ENCODE assay signal across 1 cellular context in the genomic region with DNA sequence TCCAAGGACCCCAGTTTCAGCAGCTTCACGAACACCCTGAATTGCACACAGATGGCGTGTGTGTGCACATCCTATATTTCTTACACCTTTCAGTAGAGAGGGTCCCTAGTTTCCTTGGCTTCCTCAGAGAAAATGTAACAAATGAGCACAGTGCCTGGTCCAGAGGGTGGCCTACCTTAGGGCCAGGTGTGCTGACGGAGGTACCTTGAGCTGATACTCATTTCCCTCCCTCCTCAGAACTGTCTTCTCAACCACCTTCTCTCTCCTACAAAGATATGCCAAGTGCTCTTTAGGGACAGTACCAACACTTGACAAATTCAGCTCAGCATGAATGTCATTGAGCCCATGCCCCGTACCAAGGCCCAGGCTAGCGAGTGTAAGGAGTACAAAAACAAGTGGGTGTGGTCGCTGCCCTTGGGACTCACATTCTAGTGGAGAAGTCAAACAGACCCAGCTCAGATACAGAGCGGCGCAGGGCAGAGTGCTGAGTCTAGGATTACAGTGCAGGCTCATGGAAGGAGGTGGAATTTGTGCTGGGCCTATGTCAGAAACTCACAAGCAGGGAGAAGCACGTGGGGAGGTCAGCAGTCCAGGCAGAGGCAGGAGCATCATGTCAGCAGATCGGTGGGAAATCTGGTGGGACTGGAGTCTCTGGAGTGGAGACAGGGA.
TF ChIP-seq lines count a peak whose summit lies in the region.

No MANE protein-coding gene starts in this region.

TF ChIP-seq in HepG2, 621 proteins besides CTCF, POLR2A, EP300 and RAD21 (continued from another document):
- TF ChIP-seq, protein P1, sequence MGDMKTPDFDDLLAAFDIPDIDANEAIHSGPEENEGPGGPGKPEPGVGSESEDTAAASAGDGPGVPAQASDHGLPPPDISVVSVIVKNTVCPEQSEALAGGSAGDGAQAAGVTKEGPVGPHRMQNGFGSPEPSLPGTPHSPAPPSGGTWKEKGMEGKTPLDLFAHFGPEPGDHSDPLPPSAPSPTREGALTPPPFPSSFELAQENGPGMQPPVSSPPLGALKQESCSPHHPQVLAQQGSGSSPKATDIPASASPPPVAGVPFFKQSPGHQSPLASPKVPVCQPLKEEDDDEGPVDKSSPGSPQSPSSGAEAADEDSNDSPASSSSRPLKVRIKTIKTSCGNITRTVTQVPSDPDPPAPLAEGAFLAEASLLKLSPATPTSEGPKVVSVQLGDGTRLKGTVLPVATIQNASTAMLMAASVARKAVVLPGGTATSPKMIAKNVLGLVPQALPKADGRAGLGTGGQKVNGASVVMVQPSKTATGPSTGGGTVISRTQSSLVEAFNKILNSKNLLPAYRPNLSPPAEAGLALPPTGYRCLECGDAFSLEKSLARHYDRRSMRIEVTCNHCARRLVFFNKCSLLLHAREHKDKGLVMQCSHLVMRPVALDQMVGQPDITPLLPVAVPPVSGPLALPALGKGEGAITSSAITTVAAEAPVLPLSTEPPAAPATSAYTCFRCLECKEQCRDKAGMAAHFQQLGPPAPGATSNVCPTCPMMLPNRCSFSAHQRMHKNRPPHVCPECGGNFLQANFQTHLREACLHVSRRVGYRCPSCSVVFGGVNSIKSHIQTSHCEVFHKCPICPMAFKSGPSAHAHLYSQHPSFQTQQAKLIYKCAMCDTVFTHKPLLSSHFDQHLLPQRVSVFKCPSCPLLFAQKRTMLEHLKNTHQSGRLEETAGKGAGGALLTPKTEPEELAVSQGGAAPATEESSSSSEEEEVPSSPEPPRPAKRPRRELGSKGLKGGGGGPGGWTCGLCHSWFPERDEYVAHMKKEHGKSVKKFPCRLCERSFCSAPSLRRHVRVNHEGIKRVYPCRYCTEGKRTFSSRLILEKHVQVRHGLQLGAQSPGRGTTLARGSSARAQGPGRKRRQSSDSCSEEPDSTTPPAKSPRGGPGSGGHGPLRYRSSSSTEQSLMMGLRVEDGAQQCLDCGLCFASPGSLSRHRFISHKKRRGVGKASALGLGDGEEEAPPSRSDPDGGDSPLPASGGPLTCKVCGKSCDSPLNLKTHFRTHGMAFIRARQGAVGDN (CRISPR knock-in tag; IDR thresholded peaks at IDR 0.05): peak; percentile 60
- TF ChIP-seq HNF4A (CRISPR knock-in tag; IDR thresholded peaks at IDR 0.05) (0 out of 2 replicates have a peak, but pooled peaks have one; percentile 42), ESRRA (CRISPR knock-in tag; IDR thresholded peaks at IDR 0.05; ENCODE audit: low read depth) (no peak)
- TF ChIP-seq, protein P2, sequence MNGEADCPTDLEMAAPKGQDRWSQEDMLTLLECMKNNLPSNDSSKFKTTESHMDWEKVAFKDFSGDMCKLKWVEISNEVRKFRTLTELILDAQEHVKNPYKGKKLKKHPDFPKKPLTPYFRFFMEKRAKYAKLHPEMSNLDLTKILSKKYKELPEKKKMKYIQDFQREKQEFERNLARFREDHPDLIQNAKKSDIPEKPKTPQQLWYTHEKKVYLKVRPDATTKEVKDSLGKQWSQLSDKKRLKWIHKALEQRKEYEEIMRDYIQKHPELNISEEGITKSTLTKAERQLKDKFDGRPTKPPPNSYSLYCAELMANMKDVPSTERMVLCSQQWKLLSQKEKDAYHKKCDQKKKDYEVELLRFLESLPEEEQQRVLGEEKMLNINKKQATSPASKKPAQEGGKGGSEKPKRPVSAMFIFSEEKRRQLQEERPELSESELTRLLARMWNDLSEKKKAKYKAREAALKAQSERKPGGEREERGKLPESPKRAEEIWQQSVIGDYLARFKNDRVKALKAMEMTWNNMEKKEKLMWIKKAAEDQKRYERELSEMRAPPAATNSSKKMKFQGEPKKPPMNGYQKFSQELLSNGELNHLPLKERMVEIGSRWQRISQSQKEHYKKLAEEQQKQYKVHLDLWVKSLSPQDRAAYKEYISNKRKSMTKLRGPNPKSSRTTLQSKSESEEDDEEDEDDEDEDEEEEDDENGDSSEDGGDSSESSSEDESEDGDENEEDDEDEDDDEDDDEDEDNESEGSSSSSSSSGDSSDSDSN (CRISPR knock-in tag; IDR thresholded peaks at IDR 0.05): peak; percentile 33; the same call in 1 of the 2 replicates
